In genomic region chr13:44578064-44578394, GRCh38 we compare ENCODE assay signal across 8 cellular contexts. TPM values are rescaled to one million over a fixed set of nuclear protein-coding genes. Genes with fewer than 3 reads are reported as not detected.
A peak's percentile ranks its signal among the peaks of the same experiment; 100 is the strongest.
DNase-seq lines count a peak whose midpoint lies in the region; ATAC-seq, FAIRE-seq and TF ChIP-seq lines count a peak whose summit lies in the region.

No MANE protein-coding gene starts in this region.

- intact Hi-C loops in activated CD8-positive, alpha-beta T cell treated with anti-CD3 and anti-CD28 coated beads for 36 hours (cut with micrococcal nuclease) = loop anchor here (5.0 kb wide), 1 partner anchor 96 kb away; no protein-coding TSS in a partner anchor

- H3K36me3 Mint-ChIP-seq in activated CD8-positive, alpha-beta T cell treated with anti-CD3 and anti-CD28 coated beads for 36 hours (ENCODE audit: low read depth) = peaks cover 5% of the 10 kb centered on the region

- POLR2A ChIA-PET in A549 (lab: Yijun Ruan, JAX) = interaction anchor here (1.0 to 1.5 kb wide), 2 partner anchors 237 to 340 kb away, joined by 4 to 6 read pairs; no protein-coding TSS in a partner anchor
- POLR2A ChIA-PET in activated CD8-positive, alpha-beta T cell treated with anti-CD3 and anti-CD28 coated beads for 36 hours (lab: Charles Lee) = no interaction called here

- TF ChIP-seq POLR2A in A549 (IDR thresholded peaks at IDR 0.05; ENCODE audit: low read length) = no peak

- peaks cover 6% of the 10 kb centered on the region for H3K36me3 ChIP-seq in H7 (replicated peaks; ENCODE audit: control insufficient read depth, insufficient read depth, low read length)
- H3K36me3 ChIP-seq in right atrium auricular region = no peaks in the 10 kb centered on the region

- H3K27me3 ChIP-seq in H7 (ENCODE audit: control insufficient read depth, insufficient read depth, low read length) = no peaks in the 10 kb centered on the region; the same call in 1 of the 2 replicates
- H3K27me3 ChIP-seq in right atrium auricular region = no peaks in the 10 kb centered on the region

- CTCF ChIA-PET in A549 (lab: Yijun Ruan, JAX) = no interaction called here
- CTCF ChIA-PET in activated CD8-positive, alpha-beta T cell treated with anti-CD3 and anti-CD28 coated beads for 36 hours (lab: Charles Lee) = interaction anchor here (0.6 to 2.1 kb wide), 2 partner anchors 95 to 96 kb away, joined by 4 to 5 read pairs; no protein-coding TSS in a partner anchor

- DNase-seq in A549 (ENCODE audit: low read depth in 1 of 2, low spot score in 1 of 2) (peak; percentile 12 to 41), H7 (no peak), right atrium auricular region (ENCODE audit: low spot score) (no peak)
- no peak for DNase-seq in activated CD8-positive, alpha-beta T cell treated with anti-CD3 and anti-CD28 coated beads for 36 hours
- no peak for DNase-seq in stimulated activated CD4-positive, alpha-beta T cell treated with anti-CD3 and anti-CD28 coated beads, Interleukin-4, amount 100 ng/mL, for 1 hour

- peak overlapping the region; percentile 99 to 100 for H3K27ac ChIP-seq in A549
- peak overlapping the region; percentile 97 to 100 for H3K27ac ChIP-seq in right atrium auricular region
- H3K27ac ChIP-seq in skin epidermis = peak overlapping the region; percentile 41 to 99 (median 95)

- WGBS in A549 (ENCODE audit: missing lambda C conversion rate) = 0% methylated on average over 2 of the region's 15 CpGs

- H3K4me1 ChIP-seq in A549 (peaks cover 33% of the 10 kb centered on the region), right atrium auricular region (peaks cover 0 to 35% of the 10 kb centered on the region in 2 donors)

- no peaks in the 10 kb centered on the region for H3K9me3 Mint-ChIP-seq in activated CD8-positive, alpha-beta T cell treated with anti-CD3 and anti-CD28 coated beads for 36 hours

- TF ChIP-seq RAD21 in A549 (conservative IDR thresholded peaks at IDR 0.05 in 1 of 2, IDR thresholded peaks at IDR 0.05 in 1 of 2) = no peak

- ATAC-seq in A549 (peak in 1 of 2 experiments; percentile 8; a peak in 4 of 6 replicates), GM21737 (IDR thresholded peaks at IDR 0.05; ENCODE audit: unreplicated experiment) (no peak)
- ATAC-seq in activated CD8-positive, alpha-beta T cell treated with anti-CD3 and anti-CD28 coated beads for 36 hours = no peak
- no peak for ATAC-seq in activated CD4-positive, CD25-positive, alpha-beta regulatory T cell treated with anti-CD3 and anti-CD28 coated beads, Interleukin-2, amount 50 U/mL, for 24 hours

- peaks cover 31% of the 10 kb centered on the region for H3K4me1 Mint-ChIP-seq in activated CD8-positive, alpha-beta T cell treated with anti-CD3 and anti-CD28 coated beads for 36 hours (ENCODE audit: low read depth)

- no peak for TF ChIP-seq EP300 in A549 (IDR thresholded peaks at IDR 0.05)

- peak overlapping the region; percentile 91 for H3K4me3 Mint-ChIP-seq in activated CD8-positive, alpha-beta T cell treated with anti-CD3 and anti-CD28 coated beads for 36 hours

- H3K4me2 ChIP-seq in A549 = peak overlapping the region; percentile 88

- peak overlapping the region; percentile 96 for H3K4me3 ChIP-seq in A549
- H3K4me3 ChIP-seq in H7 (ENCODE audit: insufficient read depth, low read depth, low read length) = peak overlapping the region; percentile 93
- peak overlapping the region; percentile 82 to 90 for H3K4me3 ChIP-seq in right atrium auricular region
- H3K4me3 ChIP-seq in skin epidermis = peak overlapping the region; percentile 56 to 91 (median 78)

- TF ChIP-seq CTCF in A549 (IDR thresholded peaks at IDR 0.05) (no peak), right atrium auricular region (IDR thresholded peaks at IDR 0.05) (no peak)
- no peak for TF ChIP-seq CTCF in activated CD8-positive, alpha-beta T cell treated with anti-CD3 and anti-CD28 coated beads for 36 hours (IDR thresholded peaks at IDR 0.05)

- H3K9me3 ChIP-seq in A549 = no peaks in the 10 kb centered on the region
- H3K9me3 ChIP-seq in right atrium auricular region = no peaks in the 10 kb centered on the region

- H3K27me3 Mint-ChIP-seq in activated CD8-positive, alpha-beta T cell treated with anti-CD3 and anti-CD28 coated beads for 36 hours = no peaks in the 10 kb centered on the region

- H3K27ac Mint-ChIP-seq in activated CD8-positive, alpha-beta T cell treated with anti-CD3 and anti-CD28 coated beads for 36 hours = peak overlapping the region; percentile 41

- FAIRE-seq in A549 (lab: Jason Lieb, UNC) = no peak

TF ChIP-seq in A549, 52 proteins besides CTCF, POLR2A, EP300 and RAD21 (continues in another document):
- no peak for TF ChIP-seq ZSCAN20 (CRISPR knock-in tag; IDR thresholded peaks at IDR 0.05)
- peak; percentile 1; the same call in 1 of the 2 replicates for TF ChIP-seq PHF8 (IDR thresholded peaks at IDR 0.05; ENCODE audit: borderline replicate concordance, low read depth)
- no peak for TF ChIP-seq USF2 (IDR thresholded peaks at IDR 0.05)
- no peak for TF ChIP-seq RNF2 (IDR thresholded peaks at IDR 0.05; ENCODE audit: borderline replicate concordance, low read depth)
- TF ChIP-seq KDM1A (IDR thresholded peaks at IDR 0.05; ENCODE audit: low read depth) = no peak
- TF ChIP-seq, protein P1, sequence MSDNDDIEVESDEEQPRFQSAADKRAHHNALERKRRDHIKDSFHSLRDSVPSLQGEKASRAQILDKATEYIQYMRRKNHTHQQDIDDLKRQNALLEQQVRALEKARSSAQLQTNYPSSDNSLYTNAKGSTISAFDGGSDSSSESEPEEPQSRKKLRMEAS (IDR thresholded peaks at IDR 0.05) = peak; percentile 10; the same call in 1 of the 2 replicates
- no peak for TF ChIP-seq MAZ (IDR thresholded peaks at IDR 0.05; ENCODE audit: borderline replicate concordance, low read depth, low read length)
- TF ChIP-seq, protein P2, sequence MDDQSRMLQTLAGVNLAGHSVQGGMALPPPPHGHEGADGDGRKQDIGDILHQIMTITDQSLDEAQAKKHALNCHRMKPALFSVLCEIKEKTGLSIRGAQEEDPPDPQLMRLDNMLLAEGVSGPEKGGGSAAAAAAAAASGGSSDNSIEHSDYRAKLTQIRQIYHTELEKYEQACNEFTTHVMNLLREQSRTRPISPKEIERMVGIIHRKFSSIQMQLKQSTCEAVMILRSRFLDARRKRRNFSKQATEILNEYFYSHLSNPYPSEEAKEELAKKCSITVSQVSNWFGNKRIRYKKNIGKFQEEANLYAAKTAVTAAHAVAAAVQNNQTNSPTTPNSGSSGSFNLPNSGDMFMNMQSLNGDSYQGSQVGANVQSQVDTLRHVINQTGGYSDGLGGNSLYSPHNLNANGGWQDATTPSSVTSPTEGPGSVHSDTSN (IDR thresholded peaks at IDR 0.05) = no peak
- no peak for TF ChIP-seq NR3C1 (IDR thresholded peaks at IDR 0.05)
- no peak for TF ChIP-seq FOXS1 (CRISPR knock-in tag; IDR thresholded peaks at IDR 0.05)
- TF ChIP-seq MYC (IDR thresholded peaks at IDR 0.05; ENCODE audit: borderline replicate concordance, low read length) = no peak
- no peak for TF ChIP-seq CEBPB (IDR thresholded peaks at IDR 0.05)
- 0 out of 5 replicates have a peak, but pooled peaks have one; percentile 0 to 41 for TF ChIP-seq JUN (IDR thresholded peaks at IDR 0.05)
- TF ChIP-seq BCL3 (IDR thresholded peaks at IDR 0.05) = no peak
- no peak for TF ChIP-seq SMC3 (IDR thresholded peaks at IDR 0.05)
- TF ChIP-seq HDAC2 (IDR thresholded peaks at IDR 0.05) = no peak
- 0 out of 2 replicates have a peak, but pooled peaks have one; percentile 3 for TF ChIP-seq GATA3 (IDR thresholded peaks at IDR 0.05; ENCODE audit: borderline replicate concordance)
- no peak for TF ChIP-seq NPAS2 (CRISPR knock-in tag; IDR thresholded peaks at IDR 0.05; ENCODE audit: borderline replicate concordance)

RNA-seq across cellular contexts. Expression of gene TSC22D1, which starts 1.9 kb away (rescaled TPM):
- 176 and 196 TPM in 2 replicates for polyA plus RNA-seq in A549 (2011; rRNA removed)
- polyA plus RNA-seq in A549 (2012; cell fraction: cytosol; rRNA removed) = 62.7 and 70.0 TPM in 2 replicates
- polyA plus RNA-seq in A549 (2012; cell fraction: nucleus; rRNA removed) = 48.0 and 67.9 TPM in 2 replicates
- polyA plus RNA-seq in A549 (2017; fragmentation: RNase III; extraction: RNeasy Plus Mini Kit Qiagen cat#74134 plus additional on column Dnase treatment) = 52.3 to 73.7 TPM (median 66.8 TPM) in 3 replicates
- 100 and 122 TPM in 2 replicates for polyA minus RNA-seq in A549 (2011; rRNA and poly(A)+ RNA removed)
- 44.7 and 50.1 TPM in 2 replicates for total RNA-seq in H7 (2014; rRNA removed; shearing (Covaris generic))
- 1 to 10 TPM; 7.6 to 9.6 TPM for total RNA-seq in activated CD8-positive, alpha-beta T cell treated with anti-CD3 and anti-CD28 coated beads for 36 hours
- 100 to 1,000 TPM; 110 to 159 TPM for total RNA-seq in right atrium auricular region

Comparison
In these comparisons a context has a peak if more than half of its experiments do, and no peak if none do; other contexts are left out.
1. DNase-seq: peak in A549 (2 of 2); none in H7 (single experiment), activated CD8-positive, alpha-beta T cell treated with anti-CD3 and anti-CD28 coated beads for 36 hours (single experiment), right atrium auricular region (single experiment) and stimulated activated CD4-positive, alpha-beta T cell treated with anti-CD3 and anti-CD28 coated beads, Interleukin-4, amount 100 ng/mL, for 1 hour (single experiment).
2. Peak in every context shown above with its lines, with median percentiles within 50 percentile points of each other: H3K27ac ChIP-seq and H3K4me3 ChIP-seq.